Comparison of ENCODE assay signal across 8 cellular contexts in the genomic region with DNA sequence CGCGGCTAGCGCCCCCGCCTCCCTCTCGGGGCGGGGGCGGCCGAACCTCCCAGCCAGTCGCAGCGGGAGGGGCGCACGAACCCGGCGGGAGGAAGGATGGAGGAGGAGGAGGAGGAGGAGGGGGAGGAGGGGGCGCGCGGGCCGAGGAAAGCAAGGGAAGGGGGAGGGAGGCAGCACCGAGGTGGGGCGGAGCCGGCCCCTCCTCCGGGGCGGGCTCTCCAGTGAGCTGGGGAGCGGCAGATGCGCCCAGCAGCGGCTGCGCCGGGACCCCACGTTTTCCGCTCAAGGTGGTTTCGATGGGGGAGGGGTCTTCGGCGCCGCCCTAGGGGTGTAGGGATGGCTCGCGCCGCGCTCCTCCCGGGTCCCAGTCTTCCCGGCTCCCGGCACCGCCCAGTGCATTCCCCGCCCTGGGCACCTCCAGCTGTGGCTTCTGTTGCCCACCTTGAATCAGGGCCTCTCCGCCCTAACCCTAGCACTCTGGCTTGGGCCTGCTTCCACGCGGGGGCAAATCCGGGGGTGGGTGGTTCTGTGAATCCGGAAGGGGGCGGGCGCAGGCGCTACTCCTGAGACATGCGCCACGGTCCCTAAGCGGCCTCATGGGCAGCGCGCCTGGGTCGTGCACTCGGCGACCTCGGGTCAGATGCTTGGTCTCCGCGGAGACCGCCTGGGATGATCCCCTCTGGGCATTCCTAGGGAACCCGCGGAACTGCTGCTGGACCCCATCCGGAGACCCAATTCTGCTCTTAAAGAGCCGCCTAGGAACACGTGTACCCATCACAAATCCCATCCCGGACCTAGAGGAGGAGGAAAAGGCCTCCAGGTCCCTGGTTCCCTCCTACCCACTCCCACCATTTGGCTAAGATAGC. TPM values are rescaled to one million over a fixed set of nuclear protein-coding genes. Genes with fewer than 3 reads are reported as not detected.
A peak's percentile ranks its signal among the peaks of the same experiment; 100 is the strongest.
DNase-seq lines count a peak whose midpoint lies in the region; ATAC-seq and TF ChIP-seq lines count a peak whose summit lies in the region.

A gene with protein sequence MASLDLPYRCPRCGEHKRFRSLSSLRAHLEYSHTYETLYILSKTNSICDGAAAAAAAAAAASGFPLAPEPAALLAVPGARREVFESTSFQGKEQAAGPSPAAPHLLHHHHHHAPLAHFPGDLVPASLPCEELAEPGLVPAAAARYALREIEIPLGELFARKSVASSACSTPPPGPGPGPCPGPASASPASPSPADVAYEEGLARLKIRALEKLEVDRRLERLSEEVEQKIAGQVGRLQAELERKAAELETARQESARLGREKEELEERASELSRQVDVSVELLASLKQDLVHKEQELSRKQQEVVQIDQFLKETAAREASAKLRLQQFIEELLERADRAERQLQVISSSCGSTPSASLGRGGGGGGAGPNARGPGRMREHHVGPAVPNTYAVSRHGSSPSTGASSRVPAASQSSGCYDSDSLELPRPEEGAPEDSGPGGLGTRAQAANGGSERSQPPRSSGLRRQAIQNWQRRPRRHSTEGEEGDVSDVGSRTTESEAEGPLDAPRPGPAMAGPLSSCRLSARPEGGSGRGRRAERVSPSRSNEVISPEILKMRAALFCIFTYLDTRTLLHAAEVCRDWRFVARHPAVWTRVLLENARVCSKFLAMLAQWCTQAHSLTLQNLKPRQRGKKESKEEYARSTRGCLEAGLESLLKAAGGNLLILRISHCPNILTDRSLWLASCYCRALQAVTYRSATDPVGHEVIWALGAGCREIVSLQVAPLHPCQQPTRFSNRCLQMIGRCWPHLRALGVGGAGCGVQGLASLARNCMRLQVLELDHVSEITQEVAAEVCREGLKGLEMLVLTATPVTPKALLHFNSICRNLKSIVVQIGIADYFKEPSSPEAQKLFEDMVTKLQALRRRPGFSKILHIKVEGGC (minus strand): TSS at position 183 of the 866 bp plus-strand sequence. CDS start 14,848 bp downstream, outside the sequence.

- H3K9me2 ChIP-seq in Karpas-422 (replicated peaks; ENCODE audit: insufficient read depth, low read length) = no peaks in the 10 kb centered on the region

- TF ChIP-seq CTCF in ascending aorta (IDR thresholded peaks at IDR 0.05) = no peak

- intact Hi-C loops in ascending aorta (cut with DNase I) = no loop called here

- peak; percentile 76 for ATAC-seq in GM21723 (IDR thresholded peaks at IDR 0.05; ENCODE audit: unreplicated experiment)

- H3K36me3 ChIP-seq in Karpas-422 (ENCODE audit: insufficient read depth, low read length) (peaks cover 18% of the 10 kb centered on the region), ascending aorta (no peaks in the 10 kb centered on the region)

- peak within 1 kb of the TSS; percentile 97 for H3K27ac ChIP-seq in Karpas-422 (ENCODE audit: low read length)
- H3K27ac ChIP-seq in ascending aorta = no peak within 1 kb of the TSS

- H3K4me3 ChIP-seq in Karpas-422 (ENCODE audit: low read length) = peak within 1 kb of the TSS; percentile 85
- H3K4me3 ChIP-seq in ascending aorta = peak within 1 kb of the TSS; percentile 79 to 81

- peak within 1 kb of the TSS; percentile 45; the same call in 1 of the 2 replicates for H2AFZ ChIP-seq in Karpas-422 (ENCODE audit: low read length)

- H3K9me3 ChIP-seq in Karpas-422 (ENCODE audit: low read length) (no peaks in the 10 kb centered on the region), ascending aorta (no peaks in the 10 kb centered on the region)

- DNase-seq in GF-D8 (lab: John Stamatoyannopoulos, UW) (peak; percentile 62), Karpas-422 (peak; percentile 99), T-helper 2 cell (peak; percentile 39 to 78 (median 53)), ascending aorta (ENCODE audit: low spot score in 2 of 2) (peak in 1 of 2 donors; percentile 65), iris pigment epithelial cell (ENCODE audit: low read depth) (peak; percentile 24), hippocampal formation (lab: John Stamatoyannopoulos, UW) (no peak)
- DNase-seq in stimulated activated CD4-positive, alpha-beta T cell treated with anti-CD3 and anti-CD28 coated beads, Interleukin-1b, Interleukin-23, amount 100 ng/mL, for 48 hours = peak; percentile 73

- H3K4me2 ChIP-seq in Karpas-422 (ENCODE audit: low read depth, low read length, poor library complexity, severe bottlenecking) = peak within 1 kb of the TSS; percentile 97

- peaks cover 22% of the 10 kb centered on the region for H4K20me1 ChIP-seq in Karpas-422 (ENCODE audit: insufficient read depth, low read depth, low read length)

- H3K27me3 ChIP-seq in Karpas-422 (ENCODE audit: low read length) = no peaks in the 10 kb centered on the region; the same call in 1 of the 2 replicates
- H3K27me3 ChIP-seq in ascending aorta = no peaks in the 10 kb centered on the region

- H3K9ac ChIP-seq in Karpas-422 (ENCODE audit: low read length) = peak within 1 kb of the TSS; percentile 97

- H3K4me1 ChIP-seq in Karpas-422 (ENCODE audit: low read length) (peaks cover 36% of the 10 kb centered on the region), ascending aorta (peaks cover 2 to 3% of the 10 kb centered on the region in 2 donors)

- peaks cover 49% of the 10 kb centered on the region for H3K79me2 ChIP-seq in Karpas-422 (ENCODE audit: low read length)

RNA-seq across cellular contexts. Expression of the gene that starts here (rescaled TPM):
- total RNA-seq in Karpas-422 (2014; rRNA removed; shearing (Covaris generic); ENCODE audit: low replicate concordance) = 44.9 and 55.6 TPM in 2 replicates
- 5.2 TPM for total RNA-seq in ascending aorta

Comparison
In these comparisons a context has a peak if more than half of its experiments do, and no peak if none do; other contexts are left out.
1. DNase-seq: peak in GF-D8 (single experiment), Karpas-422 (single experiment), T-helper 2 cell (5 of 5), iris pigment epithelial cell (single experiment) and stimulated activated CD4-positive, alpha-beta T cell treated with anti-CD3 and anti-CD28 coated beads, Interleukin-1b, Interleukin-23, amount 100 ng/mL, for 48 hours (single experiment); none in hippocampal formation (0 of 2).